18 cellular contexts compared by ENCODE assay signal in the genomic region with DNA sequence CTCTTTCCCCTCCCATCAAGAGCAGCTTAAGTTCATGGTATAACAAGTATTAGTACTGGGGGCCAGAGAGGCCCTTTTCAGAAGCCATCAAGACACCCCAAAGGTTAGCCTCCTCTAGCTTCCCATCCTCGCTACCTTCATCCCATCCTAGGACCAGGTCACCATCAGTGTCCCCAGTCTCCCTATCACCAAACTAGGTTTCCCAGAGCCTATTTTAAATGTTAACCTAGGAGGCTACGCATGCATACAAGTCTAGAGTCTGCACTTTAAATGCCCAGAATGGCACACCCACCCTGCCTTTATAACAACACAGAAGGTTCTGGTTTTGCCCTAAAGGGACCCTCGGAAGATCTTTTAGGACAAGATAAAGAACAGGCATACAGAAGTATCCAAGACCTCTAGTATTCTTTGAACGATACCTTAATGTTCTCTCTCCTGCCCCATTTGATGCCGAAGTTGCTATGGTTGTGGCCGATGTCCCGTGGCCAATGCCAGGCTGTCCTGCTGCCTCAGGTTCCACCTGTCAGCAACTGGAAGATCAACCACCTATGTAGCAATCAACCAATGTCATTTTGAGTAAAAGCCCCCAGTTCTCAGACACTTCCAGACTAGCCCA. TPM values are rescaled to one million over a fixed set of nuclear protein-coding genes. Genes with fewer than 3 reads are reported as not detected.
A peak's percentile ranks its signal among the peaks of the same experiment; 100 is the strongest.
DNase-seq lines count a peak whose midpoint lies in the region; ATAC-seq and TF ChIP-seq lines count a peak whose summit lies in the region.
"Had no signal": no experiment of that assay in that cellular context is flagged by ENCODE, and none has a peak within 500 bp of the region (broad histone marks: within the 10 kb centered on the region; RNA-seq: fewer than 3 reads in every experiment).

No MANE protein-coding gene starts in this region.

- H3K36me3 ChIP-seq in tibial artery, result no peaks in the 10 kb centered on the region

- no peak overlapping the region for H3K27ac ChIP-seq in tibial artery

- intact Hi-C loops in Right ventricle myocardium superior (cut with DNase I), result no loop called here
- intact Hi-C loops in left cardiac atrium (cut with DNase I), result no loop called here
- intact Hi-C loops in tibial artery (cut with DNase I; ENCODE audit: low total_unique reads), result no loop called here

- DNase-seq in Right ventricle myocardium superior, result peak; percentile 29
- DNase-seq in left cardiac atrium, result no peak
- DNase-seq in HK-2 (ENCODE audit: unreplicated experiment), result peak; percentile 0
- DNase-seq in islet precursor cell, result peak; percentile 39
- peak; percentile 10 to 58 for DNase-seq in tibial artery
- no peak for DNase-seq in NCI-H748 treated with DMSO at 0.1 percent for 48 hours (lab: John Stamatoyannopoulos, UW)
- DNase-seq: GF-D8, GOT3, HFFc6, KG1, NCI-H1092, NCI-H146, NCI-H2081, NCI-H510A treated with DMSO at 0.1 percent for 48 hours had no signal

- TF ChIP-seq CTCF in tibial artery (IDR thresholded peaks at IDR 0.05), result no peak

- ATAC-seq in Right ventricle myocardium superior (ENCODE audit: poor library complexity) (no peak), left cardiac atrium (no peak), HG03045 (IDR thresholded peaks at IDR 0.05; ENCODE audit: unreplicated experiment) (no peak)
- ATAC-seq: HepG2 had no signal

- no peak overlapping the region for H3K4me3 ChIP-seq in tibial artery

- H3K9me3 ChIP-seq in tibial artery, result no peaks in the 10 kb centered on the region

- H3K4me1 ChIP-seq in tibial artery, result peaks cover 0 to 19% (median 12%) of the 10 kb centered on the region in 4 donors

- H3K27me3 ChIP-seq in tibial artery, result peaks cover 7 to 55% of the 10 kb centered on the region in 2 donors

RNA-seq across cellular contexts. Expression of gene GPRIN2, which starts 2.2 kb away (rescaled TPM):
- not detected for total RNA-seq in Right ventricle myocardium superior
- total RNA-seq in left cardiac atrium, result not detected
- total RNA-seq: CD8-positive, alpha-beta memory T cell; HepG2; HFFc6; SK-MEL-5 had no signal

RNA-seq across cellular contexts. Expression of gene SYT15, which starts 24.7 kb away (rescaled TPM):
- total RNA-seq in Right ventricle myocardium superior (2.7 TPM), left cardiac atrium (1 to 10 TPM; 4.6 to 4.9 TPM)
- total RNA-seq: SK-MEL-5 had no signal

Comparison
In these comparisons a context has a peak if more than half of its experiments do, and no peak if none do; other contexts are left out.
1. DNase-seq: peak in Right ventricle myocardium superior (single experiment), HK-2 (single experiment), islet precursor cell (single experiment) and tibial artery (2 of 2); none in left cardiac atrium (single experiment) and NCI-H748 treated with DMSO at 0.1 percent for 48 hours (single experiment).